Comparison of ENCODE assay signal across 13 cellular contexts in the genomic region with DNA sequence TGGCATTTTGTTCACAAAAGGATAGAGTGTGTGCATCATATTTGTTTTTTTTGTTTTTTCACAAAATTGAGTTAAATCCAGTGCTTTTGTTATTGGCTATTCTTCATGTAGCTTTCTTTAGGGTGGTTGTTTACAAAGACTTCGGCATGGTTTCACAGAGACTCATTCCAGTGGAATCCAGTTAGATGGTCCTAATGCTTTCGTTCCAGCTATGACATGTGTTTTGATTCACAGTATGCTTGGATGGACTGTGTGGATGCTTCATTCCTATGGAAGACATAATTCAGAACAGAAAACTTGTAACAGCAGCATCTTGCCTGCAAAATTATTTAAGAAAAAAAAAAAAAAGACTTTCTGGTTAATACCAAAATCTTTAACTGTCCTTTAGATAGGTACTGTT.
DNase-seq lines count a peak whose midpoint lies in the region; ATAC-seq and TF ChIP-seq lines count a peak whose summit lies in the region.
"Had no signal": no experiment of that assay in that cellular context is flagged by ENCODE, and none has a peak within 500 bp of the region (broad histone marks: within the 10 kb centered on the region; RNA-seq: fewer than 3 reads in every experiment).

No MANE protein-coding gene starts in this region.

- no peak overlapping the region for H2AFZ ChIP-seq in osteoblast (ENCODE audit: low read length)
- H2AFZ ChIP-seq: neural progenitor cell had no signal

- H3K4me2 ChIP-seq in osteoblast (ENCODE audit: insufficient read depth, low read length), result no peak overlapping the region
- H3K4me2 ChIP-seq: neural progenitor cell had no signal

- no peak for DNase-seq in CD8-positive, alpha-beta T cell
- peak; percentile 67 for DNase-seq in NCI-H226
- DNase-seq in chondrocyte (ENCODE audit: low spot score), result no peak
- no peak for DNase-seq in osteoblast (ENCODE audit: insufficient read length, low spot score, missing footprints)
- DNase-seq in KBM-7, result no peak
- no peak for DNase-seq in NCI-H2107 (lab: John Stamatoyannopoulos, UW)
- DNase-seq: activated T-cell treated with anti-CD3 and anti-CD28 coated beads for 4 hours; DMS79 treated with DMSO at 0.1 percent for 48 hours; stimulated activated CD4-positive, alpha-beta T cell treated with anti-CD3 and anti-CD28 coated beads, Interleukin-4, amount 100 ng/mL, for 1 hour; thyroid gland had no signal

- no peak for TF ChIP-seq CTCF in CD8-positive, alpha-beta T cell (IDR thresholded peaks at IDR 0.05)
- TF ChIP-seq CTCF in chondrocyte (IDR thresholded peaks at IDR 0.05), result no peak
- no peak for TF ChIP-seq CTCF in osteoblast (IDR thresholded peaks at IDR 0.05; ENCODE audit: extremely low read depth, low read depth, low read length)

- POLR2A ChIA-PET in CD8-positive, alpha-beta T cell (lab: Charles Lee), result interaction anchor here (0.9 to 1.3 kb wide), 2 partner anchors 9 to 127 kb away, joined by 3 read pairs; no protein-coding TSS in a partner anchor

- H3K4me3 ChIP-seq in CD8-positive, alpha-beta T cell (ENCODE audit: low read depth, low read length), result no peak overlapping the region
- no peak overlapping the region for H3K4me3 ChIP-seq in osteoblast (ENCODE audit: insufficient read depth, low read length)
- H3K4me3 ChIP-seq: neural progenitor cell, thyroid gland had no signal

- no peak overlapping the region for H3K27ac ChIP-seq in CD8-positive, alpha-beta T cell (ENCODE audit: low read depth, low read length)
- H3K27ac ChIP-seq in osteoblast (ENCODE audit: low read depth, low read length), result peak overlapping the region; percentile 14
- H3K27ac ChIP-seq: neural progenitor cell, thyroid gland had no signal

- H3K4me1 ChIP-seq in CD8-positive, alpha-beta T cell (ENCODE audit: insufficient read depth, low read length), result peaks cover 21% of the 10 kb centered on the region
- H3K4me1 ChIP-seq in osteoblast (ENCODE audit: insufficient read depth, low read length), result peaks cover 22% of the 10 kb centered on the region
- H3K4me1 ChIP-seq: neural progenitor cell had no signal

- H3K27ac Mint-ChIP-seq in CD8-positive, alpha-beta T cell, result peak overlapping the region; percentile 87
- H3K27ac Mint-ChIP-seq in chondrocyte (ENCODE audit: unreplicated experiment), result peak overlapping the region; percentile 61
- H3K27ac Mint-ChIP-seq: neural progenitor cell had no signal

- H3K27me3 Mint-ChIP-seq in CD8-positive, alpha-beta T cell (ENCODE audit: low read depth), result no peaks in the 10 kb centered on the region
- H3K27me3 Mint-ChIP-seq in chondrocyte (ENCODE audit: low read depth), result no peaks in the 10 kb centered on the region

- H3K36me3 Mint-ChIP-seq in CD8-positive, alpha-beta T cell, result no peaks in the 10 kb centered on the region
- no peaks in the 10 kb centered on the region for H3K36me3 Mint-ChIP-seq in chondrocyte (ENCODE audit: low read depth)
- H3K36me3 Mint-ChIP-seq: neural progenitor cell had no signal

- H3K27me3 ChIP-seq in CD8-positive, alpha-beta T cell (ENCODE audit: insufficient read depth, low read length), result no peaks in the 10 kb centered on the region
- no peaks in the 10 kb centered on the region for H3K27me3 ChIP-seq in osteoblast (ENCODE audit: insufficient read depth, low read length)
- H3K27me3 ChIP-seq: neural progenitor cell, thyroid gland had no signal

- peaks cover 24% of the 10 kb centered on the region for H3K4me1 Mint-ChIP-seq in CD8-positive, alpha-beta T cell (ENCODE audit: low read depth)
- peaks cover 17% of the 10 kb centered on the region for H3K4me1 Mint-ChIP-seq in chondrocyte (ENCODE audit: low read depth)

- no peak overlapping the region for H3K4me3 Mint-ChIP-seq in CD8-positive, alpha-beta T cell
- no peak overlapping the region for H3K4me3 Mint-ChIP-seq in chondrocyte (ENCODE audit: unreplicated experiment)
- H3K4me3 Mint-ChIP-seq: neural progenitor cell had no signal

- H3K79me2 ChIP-seq in osteoblast (ENCODE audit: insufficient read depth, low read length), result no peaks in the 10 kb centered on the region

- H4K20me1 ChIP-seq in osteoblast (ENCODE audit: insufficient read depth, low read length), result no peaks in the 10 kb centered on the region

- no peak for ATAC-seq in CD8-positive, alpha-beta T cell
- ATAC-seq in HG03520 (IDR thresholded peaks at IDR 0.05; ENCODE audit: unreplicated experiment) (no peak), HG02642 (IDR thresholded peaks at IDR 0.05; ENCODE audit: poor library complexity, unreplicated experiment) (no peak)

- intact Hi-C loops in CD8-positive, alpha-beta T cell (cut with DNase I, micrococcal nuclease), result loop anchor here (2.0 to 5.0 kb wide), 3 partner anchors 16 to 68 kb away; no protein-coding TSS in a partner anchor

- CTCF ChIA-PET in CD8-positive, alpha-beta T cell (lab: Charles Lee), result no interaction called here

- in situ Hi-C loops in KBM-7 (cut with MboI; ENCODE audit: low pct_unique_long_range_greater_than_20kb, low sequenced_read_pairs), result no loop called here

- no peaks in the 10 kb centered on the region for H3K9me3 Mint-ChIP-seq in CD8-positive, alpha-beta T cell
- H3K9me3 Mint-ChIP-seq in chondrocyte (ENCODE audit: low read depth), result no peaks in the 10 kb centered on the region
- H3K9me3 Mint-ChIP-seq: neural progenitor cell had no signal

- no peaks in the 10 kb centered on the region for H3K36me3 ChIP-seq in CD8-positive, alpha-beta T cell (ENCODE audit: insufficient read depth, low read length)
- no peaks in the 10 kb centered on the region for H3K36me3 ChIP-seq in osteoblast (ENCODE audit: insufficient read depth, low read length)
- H3K36me3 ChIP-seq: neural progenitor cell, thyroid gland had no signal

- no peaks in the 10 kb centered on the region for H3K9me3 ChIP-seq in CD8-positive, alpha-beta T cell (ENCODE audit: low read length)
- no peaks in the 10 kb centered on the region for H3K9me3 ChIP-seq in osteoblast (ENCODE audit: low read depth, low read length)
- H3K9me3 ChIP-seq: thyroid gland had no signal
